3 cellular contexts compared by ENCODE assay signal in the genomic region with DNA sequence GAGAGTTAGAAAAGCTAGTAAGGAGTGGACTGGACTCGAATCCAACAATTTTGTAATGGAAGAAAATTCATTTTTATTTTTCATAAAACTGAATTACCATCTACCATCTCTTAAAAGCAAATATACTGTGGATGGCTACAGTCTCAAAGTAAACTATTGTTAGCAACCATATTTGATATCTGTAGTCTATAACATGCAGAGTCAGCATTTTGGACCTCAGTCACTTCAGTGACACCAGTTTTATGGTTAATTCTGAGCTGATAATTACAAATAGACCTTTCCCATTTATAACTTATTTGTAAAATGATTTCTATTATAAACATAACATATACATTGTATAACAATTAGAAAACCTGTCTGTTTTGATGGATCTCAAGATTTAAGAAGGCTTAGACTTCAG.
TF ChIP-seq lines count a peak whose summit lies in the region.

No MANE protein-coding gene starts in this region.

TF ChIP-seq in SK-N-SH, 30 proteins besides CTCF, POLR2A, EP300 and RAD21:
- TF ChIP-seq SIN3A (IDR thresholded peaks at IDR 0.05; ENCODE audit: borderline replicate concordance, low read depth, low read length) = no peak
- TF ChIP-seq GATA2 (CRISPR knock-in tag; IDR thresholded peaks at IDR 0.05) = no peak
- no peak for TF ChIP-seq MEF2A (IDR thresholded peaks at IDR 0.05; ENCODE audit: borderline replicate concordance, low read depth)
- TF ChIP-seq GABPA (IDR thresholded peaks at IDR 0.05; ENCODE audit: low read depth) = no peak
- TF ChIP-seq, protein P1, sequence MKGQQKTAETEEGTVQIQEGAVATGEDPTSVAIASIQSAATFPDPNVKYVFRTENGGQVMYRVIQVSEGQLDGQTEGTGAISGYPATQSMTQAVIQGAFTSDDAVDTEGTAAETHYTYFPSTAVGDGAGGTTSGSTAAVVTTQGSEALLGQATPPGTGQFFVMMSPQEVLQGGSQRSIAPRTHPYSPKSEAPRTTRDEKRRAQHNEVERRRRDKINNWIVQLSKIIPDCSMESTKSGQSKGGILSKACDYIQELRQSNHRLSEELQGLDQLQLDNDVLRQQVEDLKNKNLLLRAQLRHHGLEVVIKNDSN (IDR thresholded peaks at IDR 0.05; ENCODE audit: borderline replicate concordance, low read depth) = no peak
- TF ChIP-seq ELF1 (IDR thresholded peaks at IDR 0.05) = no peak
- no peak for TF ChIP-seq NRF1 (IDR thresholded peaks at IDR 0.05; ENCODE audit: low read depth, low read length)
- TF ChIP-seq POLR2AphosphoS5 (IDR thresholded peaks at IDR 0.05; ENCODE audit: low read depth, low read length) = no peak
- no peak for TF ChIP-seq FOXM1 (IDR thresholded peaks at IDR 0.05; ENCODE audit: low read depth)
- TF ChIP-seq FOXJ3 (CRISPR knock-in tag; IDR thresholded peaks at IDR 0.05) = no peak
- no peak for TF ChIP-seq TCF12 (IDR thresholded peaks at IDR 0.05)
- no peak for TF ChIP-seq TAF1 (IDR thresholded peaks at IDR 0.05; ENCODE audit: borderline replicate concordance, low read depth, low read length)
- no peak for TF ChIP-seq RCOR1 (IDR thresholded peaks at IDR 0.05; ENCODE audit: low read length)
- no peak for TF ChIP-seq IRF3 (IDR thresholded peaks at IDR 0.05; ENCODE audit: low read depth, low read length)
- TF ChIP-seq, protein P2, sequence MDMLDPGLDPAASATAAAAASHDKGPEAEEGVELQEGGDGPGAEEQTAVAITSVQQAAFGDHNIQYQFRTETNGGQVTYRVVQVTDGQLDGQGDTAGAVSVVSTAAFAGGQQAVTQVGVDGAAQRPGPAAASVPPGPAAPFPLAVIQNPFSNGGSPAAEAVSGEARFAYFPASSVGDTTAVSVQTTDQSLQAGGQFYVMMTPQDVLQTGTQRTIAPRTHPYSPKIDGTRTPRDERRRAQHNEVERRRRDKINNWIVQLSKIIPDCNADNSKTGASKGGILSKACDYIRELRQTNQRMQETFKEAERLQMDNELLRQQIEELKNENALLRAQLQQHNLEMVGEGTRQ (IDR thresholded peaks at IDR 0.05; ENCODE audit: borderline replicate concordance, low read depth, low read length) = no peak
- TF ChIP-seq MXI1 (IDR thresholded peaks at IDR 0.05; ENCODE audit: low read depth, low read length) = no peak

TF ChIP-seq in SK-N-SH treated with all-trans-retinoic acid at 6 μM for 48 hours, 23 proteins besides CTCF, POLR2A, EP300 and RAD21:
- TF ChIP-seq TOX (CRISPR knock-in tag; IDR thresholded peaks at IDR 0.05; ENCODE audit: borderline replicate concordance) (no peak), ESRRG (CRISPR knock-in tag; IDR thresholded peaks at IDR 0.05) (no peak), ZNF70 (CRISPR knock-in tag; IDR thresholded peaks at IDR 0.05) (no peak), SNAI2 (CRISPR knock-in tag; IDR thresholded peaks at IDR 0.05) (no peak), ZC3H10 (CRISPR knock-in tag; IDR thresholded peaks at IDR 0.05) (no peak), POU6F1 (CRISPR knock-in tag; IDR thresholded peaks at IDR 0.05; ENCODE audit: borderline replicate concordance, low read depth) (no peak)
- TF ChIP-seq, protein P3, sequence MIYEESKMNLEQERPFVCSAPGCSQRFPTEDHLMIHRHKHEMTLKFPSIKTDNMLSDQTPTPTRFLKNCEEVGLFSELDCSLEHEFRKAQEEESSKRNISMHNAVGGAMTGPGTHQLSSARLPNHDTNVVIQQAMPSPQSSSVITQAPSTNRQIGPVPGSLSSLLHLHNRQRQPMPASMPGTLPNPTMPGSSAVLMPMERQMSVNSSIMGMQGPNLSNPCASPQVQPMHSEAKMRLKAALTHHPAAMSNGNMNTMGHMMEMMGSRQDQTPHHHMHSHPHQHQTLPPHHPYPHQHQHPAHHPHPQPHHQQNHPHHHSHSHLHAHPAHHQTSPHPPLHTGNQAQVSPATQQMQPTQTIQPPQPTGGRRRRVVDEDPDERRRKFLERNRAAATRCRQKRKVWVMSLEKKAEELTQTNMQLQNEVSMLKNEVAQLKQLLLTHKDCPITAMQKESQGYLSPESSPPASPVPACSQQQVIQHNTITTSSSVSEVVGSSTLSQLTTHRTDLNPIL (CRISPR knock-in tag; IDR thresholded peaks at IDR 0.05; ENCODE audit: low read depth) = no peak
- TF ChIP-seq, protein P4, sequence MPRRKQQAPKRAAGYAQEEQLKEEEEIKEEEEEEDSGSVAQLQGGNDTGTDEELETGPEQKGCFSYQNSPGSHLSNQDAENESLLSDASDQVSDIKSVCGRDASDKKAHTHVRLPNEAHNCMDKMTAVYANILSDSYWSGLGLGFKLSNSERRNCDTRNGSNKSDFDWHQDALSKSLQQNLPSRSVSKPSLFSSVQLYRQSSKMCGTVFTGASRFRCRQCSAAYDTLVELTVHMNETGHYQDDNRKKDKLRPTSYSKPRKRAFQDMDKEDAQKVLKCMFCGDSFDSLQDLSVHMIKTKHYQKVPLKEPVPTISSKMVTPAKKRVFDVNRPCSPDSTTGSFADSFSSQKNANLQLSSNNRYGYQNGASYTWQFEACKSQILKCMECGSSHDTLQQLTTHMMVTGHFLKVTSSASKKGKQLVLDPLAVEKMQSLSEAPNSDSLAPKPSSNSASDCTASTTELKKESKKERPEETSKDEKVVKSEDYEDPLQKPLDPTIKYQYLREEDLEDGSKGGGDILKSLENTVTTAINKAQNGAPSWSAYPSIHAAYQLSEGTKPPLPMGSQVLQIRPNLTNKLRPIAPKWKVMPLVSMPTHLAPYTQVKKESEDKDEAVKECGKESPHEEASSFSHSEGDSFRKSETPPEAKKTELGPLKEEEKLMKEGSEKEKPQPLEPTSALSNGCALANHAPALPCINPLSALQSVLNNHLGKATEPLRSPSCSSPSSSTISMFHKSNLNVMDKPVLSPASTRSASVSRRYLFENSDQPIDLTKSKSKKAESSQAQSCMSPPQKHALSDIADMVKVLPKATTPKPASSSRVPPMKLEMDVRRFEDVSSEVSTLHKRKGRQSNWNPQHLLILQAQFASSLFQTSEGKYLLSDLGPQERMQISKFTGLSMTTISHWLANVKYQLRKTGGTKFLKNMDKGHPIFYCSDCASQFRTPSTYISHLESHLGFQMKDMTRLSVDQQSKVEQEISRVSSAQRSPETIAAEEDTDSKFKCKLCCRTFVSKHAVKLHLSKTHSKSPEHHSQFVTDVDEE (CRISPR knock-in tag; IDR thresholded peaks at IDR 0.05) = no peak
TF ChIP-seq in SK-N-SH treated with all-trans-retinoic acid at 6 μM for 48 hours: peak in this region for 0.

TF ChIP-seq in HEK293T, 16 proteins besides CTCF, POLR2A, EP300 and RAD21:
- TF ChIP-seq FOXA1 (IDR thresholded peaks at IDR 0.05) (no peak), CTBP1 (IDR thresholded peaks at IDR 0.05; ENCODE audit: borderline replicate concordance) (no peak), ARNT (IDR thresholded peaks at IDR 0.05) (no peak), HDGF (IDR thresholded peaks at IDR 0.05; ENCODE audit: borderline replicate concordance) (no peak), SP1 (IDR thresholded peaks at IDR 0.05) (no peak), FOXK2 (IDR thresholded peaks at IDR 0.05) (no peak), SUZ12 (IDR thresholded peaks at IDR 0.05) (no peak), NFRKB (IDR thresholded peaks at IDR 0.05) (no peak), LEF1 (IDR thresholded peaks at IDR 0.05; ENCODE audit: borderline replicate concordance) (no peak), FOXM1 (IDR thresholded peaks at IDR 0.05; ENCODE audit: borderline replicate concordance) (no peak), TARDBP (IDR thresholded peaks at IDR 0.05) (no peak), L3MBTL2 (conservative IDR thresholded peaks at IDR 0.05) (no peak), ELF4 (IDR thresholded peaks at IDR 0.05) (no peak), PKNOX1 (IDR thresholded peaks at IDR 0.05) (no peak), BHLHE40 (IDR thresholded peaks at IDR 0.05; ENCODE audit: borderline replicate concordance) (no peak), ZNF384 (IDR thresholded peaks at IDR 0.05) (no peak)
